Comparison of ENCODE assay signal across 9 cellular contexts in genomic region chr2:223580951-223581350, GRCh38. TPM values are rescaled to one million over a fixed set of nuclear protein-coding genes. Genes with fewer than 3 reads are reported as not detected.
DNase-seq lines count a peak whose midpoint lies in the region; ATAC-seq, FAIRE-seq and TF ChIP-seq lines count a peak whose summit lies in the region.
"Had no signal": no experiment of that assay in that cellular context is flagged by ENCODE, and none has a peak within 500 bp of the region (broad histone marks: within the 10 kb centered on the region; RNA-seq: fewer than 3 reads in every experiment).

No MANE protein-coding gene starts in this region.

- H3K27me3 ChIP-seq in GM23338 (ENCODE audit: insufficient read depth) (no peaks in the 10 kb centered on the region), trophoblast cell (ENCODE audit: insufficient read depth, low read length) (no peaks in the 10 kb centered on the region)

- no peak overlapping the region for H3K4me3 Mint-ChIP-seq in GM23338

- no peaks in the 10 kb centered on the region for H3K9me2 ChIP-seq in GM23338 (ENCODE audit: insufficient read depth)

- no peak overlapping the region for H2BK120ac ChIP-seq in trophoblast cell (ENCODE audit: insufficient read depth, low read length, poor library complexity)

- no peak for DNase-seq in GM23338 (ENCODE audit: low spot score)
- DNase-seq in RCC 7860 (ENCODE audit: low spot score): peak; percentile 10
- peak; percentile 82 for DNase-seq in fibroblast of villous mesenchyme (ENCODE audit: low read depth)
- peak; percentile 21 to 40 for DNase-seq in trophoblast cell
- no peak for DNase-seq in activated naive CD4-positive, alpha-beta T cell (lab: John Stamatoyannopoulos, UW)
- DNase-seq in T-helper 1 cell: no peak
- DNase-seq: MV-4-11 had no signal

- no peak for FAIRE-seq in RCC 7860 (lab: Jason Lieb, UNC)
- FAIRE-seq: TTC549 had no signal

- H3F3A ChIP-seq in GM23338 (replicated peaks; ENCODE audit: low read depth): no peaks in the 10 kb centered on the region

- no peak overlapping the region for H2BK12ac ChIP-seq in trophoblast cell (ENCODE audit: low read length)

- no peaks in the 10 kb centered on the region for H3K9me3 ChIP-seq in trophoblast cell (ENCODE audit: insufficient read depth, low read depth, low read length)

- 100% methylated on average over 1 of the region's 6 CpGs for WGBS in trophoblast cell (ENCODE audit: extremely low coverage, insufficient coverage, insufficient read length)

- H2AFZ ChIP-seq in GM23338 (peak overlapping the region; percentile 56), trophoblast cell (ENCODE audit: insufficient read depth, low read length, poor library complexity) (no peak overlapping the region)

- no peak overlapping the region for H2AK5ac ChIP-seq in trophoblast cell (ENCODE audit: low read length)

- no peaks in the 10 kb centered on the region for H3K79me2 ChIP-seq in GM23338 (replicated peaks; ENCODE audit: insufficient read depth)
- no peaks in the 10 kb centered on the region for H3K79me2 ChIP-seq in trophoblast cell (ENCODE audit: control insufficient read depth, insufficient read depth, low read length, poor library complexity)

- peaks cover 9% of the 10 kb centered on the region; the same call in 2 of the 3 replicates for H3K4me1 Mint-ChIP-seq in GM23338

- H3K27me3 Mint-ChIP-seq in GM23338 (ENCODE audit: insufficient read depth, low read depth, poor library complexity): peaks cover 1% of the 10 kb centered on the region

- no peak overlapping the region for H4K12ac ChIP-seq in trophoblast cell (ENCODE audit: low read depth, low read length)

- no peak overlapping the region for H3K27ac ChIP-seq in GM23338 (ENCODE audit: low read depth)
- no peak overlapping the region for H3K27ac ChIP-seq in trophoblast cell (ENCODE audit: low read depth, low read length)

- peaks cover 3% of the 10 kb centered on the region for H3K79me1 ChIP-seq in trophoblast cell (ENCODE audit: low read length)

- no peak overlapping the region for H3K14ac ChIP-seq in trophoblast cell (ENCODE audit: low read length)

- H4K20me1 ChIP-seq in GM23338 (replicated peaks; ENCODE audit: insufficient read depth): no peaks in the 10 kb centered on the region

- H3K4me1 ChIP-seq in GM23338 (ENCODE audit: insufficient read depth): no peaks in the 10 kb centered on the region
- H3K4me1 ChIP-seq in trophoblast cell (ENCODE audit: control insufficient read depth in 1 of 2, insufficient read depth in 2 of 2, low read length in 2 of 2): peaks cover 0 to 4% of the 10 kb centered on the region in 2 experiments

- no peak overlapping the region for H3K18ac ChIP-seq in trophoblast cell (ENCODE audit: low read length)

- H3K36me3 ChIP-seq in GM23338 (ENCODE audit: insufficient read depth) (no peaks in the 10 kb centered on the region), trophoblast cell (ENCODE audit: control insufficient read depth in 1 of 2, insufficient read depth in 2 of 2, low read length in 2 of 2) (no peaks in the 10 kb centered on the region)

- H3K4me2 ChIP-seq in GM23338: no peak overlapping the region
- no peak overlapping the region for H3K4me2 ChIP-seq in trophoblast cell (ENCODE audit: low read length)

- H2BK5ac ChIP-seq in trophoblast cell (ENCODE audit: low read depth, low read length, poor library complexity): no peak overlapping the region

- H3K4me3 ChIP-seq in GM23338 (no peak overlapping the region), fibroblast of villous mesenchyme (ENCODE audit: low read depth, low read length) (no peak overlapping the region), trophoblast cell (ENCODE audit: low read depth, low read length) (no peak overlapping the region)

- H3K4ac ChIP-seq in trophoblast cell (ENCODE audit: low read depth, low read length): no peak overlapping the region

- H4K91ac ChIP-seq in trophoblast cell (ENCODE audit: low read depth, low read length): no peak overlapping the region

- H3K27ac Mint-ChIP-seq in GM23338: no peak overlapping the region

- no peaks in the 10 kb centered on the region for H3K9me3 Mint-ChIP-seq in GM23338

- H3K23ac ChIP-seq in trophoblast cell (ENCODE audit: low read length): no peak overlapping the region

- H3K9ac ChIP-seq in trophoblast cell (ENCODE audit: low read length): no peak overlapping the region

- ATAC-seq in GM23338: no peak
- no peak for ATAC-seq in HG03095 (IDR thresholded peaks at IDR 0.05; ENCODE audit: unreplicated experiment)

- no peak overlapping the region for H4K8ac ChIP-seq in trophoblast cell (ENCODE audit: low read depth, low read length)

- no peak for TF ChIP-seq CTCF in GM23338 (conservative IDR thresholded peaks at IDR 0.05; ENCODE audit: low read depth in 2 of 2)
- TF ChIP-seq CTCF in fibroblast of villous mesenchyme (IDR thresholded peaks at IDR 0.05; ENCODE audit: insufficient read depth, low read depth, low read length): no peak

- no peaks in the 10 kb centered on the region for H3K36me3 Mint-ChIP-seq in GM23338 (ENCODE audit: low read depth)

TF ChIP-seq in GM23338, 12 proteins besides CTCF, POLR2A, EP300 and RAD21:
- TF ChIP-seq ZNF331 (CRISPR knock-in tag; IDR thresholded peaks at IDR 0.05; ENCODE audit: low read depth) (no peak), ZNF114 (CRISPR knock-in tag; IDR thresholded peaks at IDR 0.05) (no peak), JUNB (IDR thresholded peaks at IDR 0.05; ENCODE audit: unreplicated experiment) (no peak), NANOG (IDR thresholded peaks at IDR 0.05; ENCODE audit: borderline replicate concordance) (no peak), EZH2 (IDR thresholded peaks at IDR 0.05; ENCODE audit: low read depth, unreplicated experiment) (no peak), ETS1 (IDR thresholded peaks at IDR 0.05) (no peak), POLR2AphosphoS5 (IDR thresholded peaks at IDR 0.05; ENCODE audit: low read depth) (no peak)
TF ChIP-seq in GM23338: peak in this region for 0.

RNA-seq across cellular contexts. Expression of gene SCG2, which starts 21.2 kb away (rescaled TPM):
- total RNA-seq in GM23338 (2014; rRNA removed; shearing (Covaris generic)): 0.31 TPM in 2 replicates
- polyA plus RNA-seq in GM23338 (2016; fragmentation: Nextera tagmentation; extraction: Ambion mirVana): 0.18 TPM in 1 of 2 replicates, not detected in the other
- total RNA-seq in fibroblast of villous mesenchyme: 0.86 and 0.97 TPM in 2 replicates
- 1.4 and 1.7 TPM in 2 replicates for polyA plus RNA-seq in trophoblast cell (2013)

Comparison
In these comparisons a context has a peak if more than half of its experiments do, and no peak if none do; other contexts are left out.
1. DNase-seq: peak in RCC 7860 (single experiment), fibroblast of villous mesenchyme (single experiment) and trophoblast cell (2 of 2); none in GM23338 (single experiment), activated naive CD4-positive, alpha-beta T cell (0 of 4) and T-helper 1 cell (0 of 5).